24 cellular contexts compared by ENCODE assay signal in genomic region chr19:40976134-40976533, GRCh38. TPM values are rescaled to one million over a fixed set of nuclear protein-coding genes. Genes with fewer than 3 reads are reported as not detected.
"Had no signal": no experiment of that assay in that cellular context is flagged by ENCODE, and none has a peak within 500 bp of the region (broad histone marks: within the 10 kb centered on the region; RNA-seq: fewer than 3 reads in every experiment).

No MANE protein-coding gene starts in this region.

- H3K27ac ChIP-seq: esophagus muscularis mucosa, hepatocyte, right lobe of liver, skin epidermis, thoracic aorta, vagina had no signal

- H3K36me3 Mint-ChIP-seq: activated naive CD8-positive, alpha-beta T cell treated with anti-CD3 and anti-CD28 coated beads for 36 hours; immature natural killer cell; naive B cell; stimulated activated memory B cell treated with anti-CD40 and anti-IgM and Interleukin-4, amounts not matched to agents 10 μg/mL and 1 μg/mL and 100 μg/mL, for 72 hours; type B pancreatic cell had no signal

- H3K9me3 ChIP-seq: esophagus muscularis mucosa, right lobe of liver, thoracic aorta, vagina had no signal

- H3K27me3 Mint-ChIP-seq: type B pancreatic cell had no signal

- H3K27ac Mint-ChIP-seq: activated CD4-positive, alpha-beta T cell treated with anti-CD3 and anti-CD28 coated beads, Interleukin-2, amount 10 ng/mL, durations not matched to agents 7 days and 5 days; activated naive CD8-positive, alpha-beta T cell treated with anti-CD3 and anti-CD28 coated beads for 36 hours; activated T-helper 1 cell treated with anti-CD3 and anti-CD28 coated beads, Interleukin-12 subunit alpha, Interleukin-12 subunit beta, Interleukin-2, Interleukin-4 antibody, amounts not matched to agents 30 ng/mL and 10 ng/mL and 1 ng/mL, durations not matched to agents 14 hours and 24 hours and 36 hours; effector memory CD8-positive, alpha-beta T cell; immature natural killer cell; naive B cell; stimulated activated memory B cell treated with anti-CD40 and anti-IgM and Interleukin-4, amounts not matched to agents 10 μg/mL and 1 μg/mL and 100 μg/mL, for 72 hours; type B pancreatic cell had no signal

- ATAC-seq: effector memory CD8-positive, alpha-beta T cell; left lobe of liver; right lobe of liver; stimulated activated memory B cell treated with anti-CD40 and anti-IgM and Interleukin-4, amounts not matched to agents 10 μg/mL and 1 μg/mL and 100 μg/mL, for 72 hours had no signal

- H3K4me3 ChIP-seq: esophagus muscularis mucosa, hepatocyte, lung, right lobe of liver, skin epidermis, thoracic aorta, vagina had no signal

- H3K4me3 Mint-ChIP-seq: activated CD4-positive, alpha-beta T cell treated with anti-CD3 and anti-CD28 coated beads, Interleukin-2, amount 10 ng/mL, durations not matched to agents 7 days and 5 days; activated naive CD8-positive, alpha-beta T cell treated with anti-CD3 and anti-CD28 coated beads for 36 hours; activated T-helper 1 cell treated with anti-CD3 and anti-CD28 coated beads, Interleukin-12 subunit alpha, Interleukin-12 subunit beta, Interleukin-2, Interleukin-4 antibody, amounts not matched to agents 30 ng/mL and 10 ng/mL and 1 ng/mL, durations not matched to agents 14 hours and 24 hours and 36 hours; central memory CD8-positive, alpha-beta T cell; effector memory CD8-positive, alpha-beta T cell; immature natural killer cell; naive B cell; stimulated activated memory B cell treated with anti-CD40 and anti-IgM and Interleukin-4, amounts not matched to agents 10 μg/mL and 1 μg/mL and 100 μg/mL, for 72 hours; type B pancreatic cell had no signal

- H3K4me1 Mint-ChIP-seq: activated naive CD8-positive, alpha-beta T cell treated with anti-CD3 and anti-CD28 coated beads for 36 hours; naive B cell; stimulated activated memory B cell treated with anti-CD40 and anti-IgM and Interleukin-4, amounts not matched to agents 10 μg/mL and 1 μg/mL and 100 μg/mL, for 72 hours had no signal

- DNase-seq: activated CD4-positive, alpha-beta T cell treated with anti-CD3 and anti-CD28 coated beads, Interleukin-2, amount 10 ng/mL, durations not matched to agents 7 days and 5 days; activated naive CD8-positive, alpha-beta T cell treated with anti-CD3 and anti-CD28 coated beads for 36 hours; effector memory CD8-positive, alpha-beta T cell; glutamatergic neuron; immature natural killer cell; naive B cell; occipital lobe; right lobe of liver; stimulated activated CD4-positive, alpha-beta T cell treated with anti-CD3 and anti-CD28 coated beads, Interleukin-1b, Interleukin-23, amount 100 ng/mL, for 48 hours had no signal

- H3K9me3 Mint-ChIP-seq: activated naive CD8-positive, alpha-beta T cell treated with anti-CD3 and anti-CD28 coated beads for 36 hours; central memory CD8-positive, alpha-beta T cell; effector memory CD8-positive, alpha-beta T cell; immature natural killer cell; type B pancreatic cell had no signal

- H3K36me3 ChIP-seq: esophagus muscularis mucosa, right lobe of liver, thoracic aorta, vagina had no signal

RNA-seq across cellular contexts. Expression of gene CYP2B6, which starts 14.9 kb away (rescaled TPM):
- total RNA-seq: activated CD4-positive, alpha-beta T cell treated with anti-CD3 and anti-CD28 coated beads, Interleukin-2, amount 10 ng/mL, durations not matched to agents 7 days and 5 days; activated naive CD8-positive, alpha-beta T cell treated with anti-CD3 and anti-CD28 coated beads for 36 hours; activated T-helper 1 cell treated with anti-CD3 and anti-CD28 coated beads, Interleukin-12 subunit alpha, Interleukin-12 subunit beta, Interleukin-2, Interleukin-4 antibody, amounts not matched to agents 30 ng/mL and 10 ng/mL and 1 ng/mL, durations not matched to agents 14 hours and 24 hours and 36 hours; astrocyte; dermis microvascular lymphatic vessel endothelial cell; esophagus muscularis mucosa; frontal cortex; mesenteric fat pad; occipital lobe; thoracic aorta; vagina had no signal
